ENCODE assay signal across 39 cellular contexts in genomic region chr4:189897667-189898066, GRCh38.
"Had no signal": no experiment of that assay in that cellular context is flagged by ENCODE, and none has a peak within 500 bp of the region (broad histone marks: within the 10 kb centered on the region; RNA-seq: fewer than 3 reads in every experiment).

No MANE protein-coding gene starts in this region.

- H3K4me3 ChIP-seq: adrenal gland, ascending aorta, body of pancreas, breast epithelium, cardiac muscle cell had no signal

- FAIRE-seq: astrocyte, bronchial epithelial cell had no signal

- H3K36me3 ChIP-seq: adrenal gland, ascending aorta, brain microvascular endothelial cell, breast epithelium, cardiac muscle cell had no signal

- H3K36me3 Mint-ChIP-seq: activated naive CD8-positive, alpha-beta T cell treated with anti-CD3 and anti-CD28 coated beads, Interleukin-2, amount 10 ng/mL, durations not matched to agents 7 days and 5 days; brain had no signal

- H3K27ac Mint-ChIP-seq: activated naive CD4-positive, alpha-beta T cell treated with anti-CD3 and anti-CD28 coated beads for 36 hours; activated naive CD4-positive, alpha-beta T cell treated with anti-CD3 and anti-CD28 coated beads, Interleukin-2, amount 50 U/mL, for 24 hours; activated naive CD4-positive, alpha-beta T cell treated with anti-CD3 and anti-CD28 coated beads, Interleukin-2, amount 50 U/mL, for 72 hours; activated naive CD8-positive, alpha-beta T cell; activated naive CD8-positive, alpha-beta T cell treated with anti-CD3 and anti-CD28 coated beads for 36 hours; activated naive CD8-positive, alpha-beta T cell treated with anti-CD3 and anti-CD28 coated beads, Interleukin-2, amount 10 ng/mL, durations not matched to agents 7 days and 5 days; activated naive CD8-positive, alpha-beta T cell treated with anti-CD3 and anti-CD28 coated beads, Interleukin-2, amount 50 U/mL, for 24 hours; activated T-cell treated with anti-CD3 and anti-CD28 coated beads, Interleukin-2, amount 50 U/mL, for 24 hours; activated T-cell treated with anti-CD3 and anti-CD28 coated beads, Interleukin-2, amount 50 U/mL, for 72 hours; activated T-helper 1 cell treated with anti-CD3 and anti-CD28 coated beads, Interleukin-12 subunit alpha, Interleukin-12 subunit beta, Interleukin-2, Interleukin-4 antibody, amounts not matched to agents 30 ng/mL and 10 ng/mL and 1 ng/mL, durations not matched to agents 14 hours and 24 hours and 36 hours; activated T-helper 17 cell treated with anti-CD3 and anti-CD28 coated beads, Interleukin-2, amount 50 U/mL, for 72 hours; activated T-helper 2 cell treated with anti-CD3 and anti-CD28 coated beads, Interferon-gamma antibody, Interleukin-2, Interleukin-4, amounts not matched to agents 10 μg/mL and 5 μg/mL and 100 μg/mL, durations not matched to agents 14 hours and 24 hours and 36 hours; brain had no signal

- H3K4me1 Mint-ChIP-seq: activated naive CD4-positive, alpha-beta T cell treated with anti-CD3 and anti-CD28 coated beads, Interleukin-2, amount 50 U/mL, for 24 hours; activated naive CD8-positive, alpha-beta T cell treated with anti-CD3 and anti-CD28 coated beads for 36 hours; activated naive CD8-positive, alpha-beta T cell treated with anti-CD3 and anti-CD28 coated beads, Interleukin-2, amount 10 ng/mL, durations not matched to agents 7 days and 5 days; activated naive CD8-positive, alpha-beta T cell treated with anti-CD3 and anti-CD28 coated beads, Interleukin-2, amount 50 U/mL, for 24 hours; activated T-helper 17 cell treated with anti-CD3 and anti-CD28 coated beads, Interleukin-2, amount 50 U/mL, for 72 hours; brain; central memory CD8-positive, alpha-beta T cell had no signal

- H3K27ac ChIP-seq: adrenal gland, ascending aorta, body of pancreas, brain microvascular endothelial cell, breast epithelium, cardiac muscle cell had no signal

- H3K4me1 ChIP-seq: adrenal gland, ascending aorta, body of pancreas, breast epithelium had no signal

- DNase-seq: activated effector memory CD4-positive, alpha-beta T cell treated with anti-CD3 and anti-CD28 coated beads, Interleukin-2, amount 50 U/mL, for 16 hours; activated effector memory CD4-positive, alpha-beta T cell treated with Interleukin-2 at 50 U/mL for 16 hours; activated gamma-delta T cell; activated gamma-delta T cell treated with Interleukin-2 at 50 U/mL for 16 hours; activated naive CD4-positive, alpha-beta T cell; activated naive CD4-positive, alpha-beta T cell treated with anti-CD3 and anti-CD28 coated beads for 36 hours; activated naive CD4-positive, alpha-beta T cell treated with anti-CD3 and anti-CD28 coated beads, Interleukin-2, amount 50 U/mL, for 16 hours; activated naive CD4-positive, alpha-beta T cell treated with Interleukin-2 at 50 U/mL for 16 hours; activated naive CD8-positive, alpha-beta T cell treated with anti-CD3 and anti-CD28 coated beads for 36 hours; activated naive CD8-positive, alpha-beta T cell treated with anti-CD3 and anti-CD28 coated beads, Interleukin-2, amount 10 ng/mL, durations not matched to agents 7 days and 5 days; activated naive CD8-positive, alpha-beta T cell treated with anti-CD3 and anti-CD28 coated beads, Interleukin-2, amount 50 U/mL, for 24 hours; activated T-cell treated with anti-CD3 and anti-CD28 coated beads, Interleukin-2, amount 50 U/mL, for 1 hour; activated T-cell treated with anti-CD3 and anti-CD28 coated beads, Interleukin-2, amount 50 U/mL, for 24 hours; activated T-cell treated with anti-CD3 and anti-CD28 coated beads, Interleukin-2, amount 50 U/mL, for 4 hours; activated T-cell treated with anti-CD3 and anti-CD28 coated beads, Interleukin-2, amount 50 U/mL, for 48 hours; activated T-cell treated with anti-CD3 and anti-CD28 coated beads, Interleukin-2, amount 50 U/mL, for 72 hours; adrenal gland; amniotic stem cell; amygdala; anterior cingulate cortex; aorta; body of pancreas; brain microvascular endothelial cell; caudate nucleus; central memory CD4-positive, alpha-beta T cell; cerebellar nuclear complex had no signal

- H3K27me3 Mint-ChIP-seq: activated naive CD8-positive, alpha-beta T cell; activated naive CD8-positive, alpha-beta T cell treated with anti-CD3 and anti-CD28 coated beads for 36 hours; activated naive CD8-positive, alpha-beta T cell treated with anti-CD3 and anti-CD28 coated beads, Interleukin-2, amount 50 U/mL, for 24 hours; activated T-cell treated with anti-CD3 and anti-CD28 coated beads, Interleukin-2, amount 50 U/mL, for 24 hours; activated T-helper 17 cell treated with anti-CD3 and anti-CD28 coated beads, Interleukin-2, amount 50 U/mL, for 72 hours had no signal

- H3K9me3 Mint-ChIP-seq: activated naive CD4-positive, alpha-beta T cell treated with anti-CD3 and anti-CD28 coated beads for 36 hours; activated naive CD4-positive, alpha-beta T cell treated with anti-CD3 and anti-CD28 coated beads, Interleukin-2, amount 50 U/mL, for 24 hours; activated naive CD8-positive, alpha-beta T cell treated with anti-CD3 and anti-CD28 coated beads, Interleukin-2, amount 50 U/mL, for 24 hours; activated T-cell treated with anti-CD3 and anti-CD28 coated beads, Interleukin-2, amount 50 U/mL, for 24 hours; activated T-cell treated with anti-CD3 and anti-CD28 coated beads, Interleukin-2, amount 50 U/mL, for 4 hours; activated T-helper 1 cell treated with anti-CD3 and anti-CD28 coated beads, Interleukin-12 subunit alpha, Interleukin-12 subunit beta, Interleukin-2, Interleukin-4 antibody, amounts not matched to agents 30 ng/mL and 10 ng/mL and 1 ng/mL, durations not matched to agents 14 hours and 24 hours and 36 hours; activated T-helper 17 cell treated with anti-CD3 and anti-CD28 coated beads, Interleukin-2, amount 50 U/mL, for 72 hours; activated T-helper 2 cell treated with anti-CD3 and anti-CD28 coated beads, Interferon-gamma antibody, Interleukin-2, Interleukin-4, amounts not matched to agents 10 μg/mL and 5 μg/mL and 100 μg/mL, durations not matched to agents 14 hours and 24 hours and 36 hours; central memory CD8-positive, alpha-beta T cell had no signal

- H3K9me3 ChIP-seq: adrenal gland, ascending aorta, body of pancreas, breast epithelium had no signal

- ATAC-seq: activated naive CD4-positive, alpha-beta T cell treated with anti-CD3 and anti-CD28 coated beads, Interleukin-2, amount 50 U/mL, for 72 hours; activated naive CD8-positive, alpha-beta T cell treated with anti-CD3 and anti-CD28 coated beads, Interleukin-2, amount 50 U/mL, for 24 hours; activated T-cell treated with anti-CD3 and anti-CD28 coated beads, Interleukin-2, amount 50 U/mL, for 4 hours; activated T-cell treated with anti-CD3 and anti-CD28 coated beads, Interleukin-2, amount 50 U/mL, for 72 hours; activated T-helper 17 cell treated with anti-CD3 and anti-CD28 coated beads, Interleukin-2, amount 50 U/mL, for 72 hours; body of pancreas had no signal

- H3K27me3 ChIP-seq: adrenal gland, ascending aorta, body of pancreas, brain microvascular endothelial cell, breast epithelium, cardiac muscle cell had no signal

- H3K4me3 Mint-ChIP-seq: activated naive CD4-positive, alpha-beta T cell treated with anti-CD3 and anti-CD28 coated beads for 36 hours; activated naive CD4-positive, alpha-beta T cell treated with anti-CD3 and anti-CD28 coated beads, Interleukin-2, amount 50 U/mL, for 24 hours; activated naive CD8-positive, alpha-beta T cell; activated naive CD8-positive, alpha-beta T cell treated with anti-CD3 and anti-CD28 coated beads for 36 hours; activated naive CD8-positive, alpha-beta T cell treated with anti-CD3 and anti-CD28 coated beads, Interleukin-2, amount 10 ng/mL, durations not matched to agents 7 days and 5 days; activated naive CD8-positive, alpha-beta T cell treated with anti-CD3 and anti-CD28 coated beads, Interleukin-2, amount 50 U/mL, for 24 hours; activated T-cell treated with anti-CD3 and anti-CD28 coated beads, Interleukin-2, amount 50 U/mL, for 24 hours; activated T-cell treated with anti-CD3 and anti-CD28 coated beads, Interleukin-2, amount 50 U/mL, for 4 hours; activated T-cell treated with anti-CD3 and anti-CD28 coated beads, Interleukin-2, amount 50 U/mL, for 72 hours; activated T-helper 1 cell treated with anti-CD3 and anti-CD28 coated beads, Interleukin-12 subunit alpha, Interleukin-12 subunit beta, Interleukin-2, Interleukin-4 antibody, amounts not matched to agents 30 ng/mL and 10 ng/mL and 1 ng/mL, durations not matched to agents 14 hours and 24 hours and 36 hours; activated T-helper 17 cell treated with anti-CD3 and anti-CD28 coated beads, Interleukin-2, amount 50 U/mL, for 72 hours; brain; central memory CD8-positive, alpha-beta T cell had no signal
